ENCODE assay signal across 3 cellular contexts in genomic region chr17:76843068-76843467, GRCh38. TPM values are rescaled to one million over a fixed set of nuclear protein-coding genes. Genes with fewer than 3 reads are reported as not detected.
"Had no signal": no experiment of that assay in that cellular context is flagged by ENCODE, and none has a peak within 500 bp of the region (broad histone marks: within the 10 kb centered on the region; RNA-seq: fewer than 3 reads in every experiment).

No MANE protein-coding gene starts in this region.

RNA-seq across cellular contexts. Expression of gene MGAT5B, which starts 25.1 kb away (rescaled TPM):
- total RNA-seq: activated CD8-positive, alpha-beta T cell treated with anti-CD3 and anti-CD28 coated beads for 36 hours; bronchial epithelial cell had no signal
- polyA plus RNA-seq: aorta had no signal
